In genomic region chr17:28488154-28488883, GRCh38 we compare ENCODE assay signal across 1 cellular context.
TF ChIP-seq lines count a peak whose summit lies in the region.

No MANE protein-coding gene starts in this region.

TF ChIP-seq in HepG2, 621 proteins besides CTCF, POLR2A, EP300 and RAD21 (continued from another document):
- TF ChIP-seq, protein P1, sequence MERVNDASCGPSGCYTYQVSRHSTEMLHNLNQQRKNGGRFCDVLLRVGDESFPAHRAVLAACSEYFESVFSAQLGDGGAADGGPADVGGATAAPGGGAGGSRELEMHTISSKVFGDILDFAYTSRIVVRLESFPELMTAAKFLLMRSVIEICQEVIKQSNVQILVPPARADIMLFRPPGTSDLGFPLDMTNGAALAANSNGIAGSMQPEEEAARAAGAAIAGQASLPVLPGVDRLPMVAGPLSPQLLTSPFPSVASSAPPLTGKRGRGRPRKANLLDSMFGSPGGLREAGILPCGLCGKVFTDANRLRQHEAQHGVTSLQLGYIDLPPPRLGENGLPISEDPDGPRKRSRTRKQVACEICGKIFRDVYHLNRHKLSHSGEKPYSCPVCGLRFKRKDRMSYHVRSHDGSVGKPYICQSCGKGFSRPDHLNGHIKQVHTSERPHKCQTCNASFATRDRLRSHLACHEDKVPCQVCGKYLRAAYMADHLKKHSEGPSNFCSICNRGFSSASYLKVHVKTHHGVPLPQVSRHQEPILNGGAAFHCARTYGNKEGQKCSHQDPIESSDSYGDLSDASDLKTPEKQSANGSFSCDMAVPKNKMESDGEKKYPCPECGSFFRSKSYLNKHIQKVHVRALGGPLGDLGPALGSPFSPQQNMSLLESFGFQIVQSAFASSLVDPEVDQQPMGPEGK (CRISPR knock-in tag; IDR thresholded peaks at IDR 0.05) = peak; percentile 65; the same call in 1 of the 2 replicates
- TF ChIP-seq GABPA (IDR thresholded peaks at IDR 0.05; ENCODE audit: low read depth, low read length) (no peak), GABPA (CRISPR knock-in tag; IDR thresholded peaks at IDR 0.05; ENCODE audit: low read depth) (no peak), GABPB1 (CRISPR knock-in tag; IDR thresholded peaks at IDR 0.05) (no peak), ATF4 (CRISPR knock-in tag; IDR thresholded peaks at IDR 0.05) (no peak), ZBTB7A (CRISPR knock-in tag; IDR thresholded peaks at IDR 0.05) (peak; percentile 76; the same call in 1 of the 2 replicates), ZSCAN31 (CRISPR knock-in tag; IDR thresholded peaks at IDR 0.05; ENCODE audit: low read depth) (no peak), SP5 (CRISPR knock-in tag; IDR thresholded peaks at IDR 0.05; ENCODE audit: borderline replicate concordance, low read depth) (no peak)
- TF ChIP-seq, protein P2, sequence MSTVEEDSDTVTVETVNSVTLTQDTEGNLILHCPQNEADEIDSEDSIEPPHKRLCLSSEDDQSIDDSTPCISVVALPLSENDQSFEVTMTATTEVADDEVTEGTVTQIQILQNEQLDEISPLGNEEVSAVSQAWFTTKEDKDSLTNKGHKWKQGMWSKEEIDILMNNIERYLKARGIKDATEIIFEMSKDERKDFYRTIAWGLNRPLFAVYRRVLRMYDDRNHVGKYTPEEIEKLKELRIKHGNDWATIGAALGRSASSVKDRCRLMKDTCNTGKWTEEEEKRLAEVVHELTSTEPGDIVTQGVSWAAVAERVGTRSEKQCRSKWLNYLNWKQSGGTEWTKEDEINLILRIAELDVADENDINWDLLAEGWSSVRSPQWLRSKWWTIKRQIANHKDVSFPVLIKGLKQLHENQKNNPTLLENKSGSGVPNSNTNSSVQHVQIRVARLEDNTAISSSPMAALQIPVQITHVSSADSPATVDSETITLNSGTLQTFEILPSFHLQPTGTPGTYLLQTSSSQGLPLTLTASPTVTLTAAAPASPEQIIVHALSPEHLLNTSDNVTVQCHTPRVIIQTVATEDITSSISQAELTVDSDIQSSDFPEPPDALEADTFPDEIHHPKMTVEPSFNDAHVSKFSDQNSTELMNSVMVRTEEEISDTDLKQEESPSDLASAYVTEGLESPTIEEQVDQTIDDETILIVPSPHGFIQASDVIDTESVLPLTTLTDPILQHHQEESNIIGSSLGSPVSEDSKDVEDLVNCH (CRISPR knock-in tag; IDR thresholded peaks at IDR 0.05) = no peak
- TF ChIP-seq, protein P3, sequence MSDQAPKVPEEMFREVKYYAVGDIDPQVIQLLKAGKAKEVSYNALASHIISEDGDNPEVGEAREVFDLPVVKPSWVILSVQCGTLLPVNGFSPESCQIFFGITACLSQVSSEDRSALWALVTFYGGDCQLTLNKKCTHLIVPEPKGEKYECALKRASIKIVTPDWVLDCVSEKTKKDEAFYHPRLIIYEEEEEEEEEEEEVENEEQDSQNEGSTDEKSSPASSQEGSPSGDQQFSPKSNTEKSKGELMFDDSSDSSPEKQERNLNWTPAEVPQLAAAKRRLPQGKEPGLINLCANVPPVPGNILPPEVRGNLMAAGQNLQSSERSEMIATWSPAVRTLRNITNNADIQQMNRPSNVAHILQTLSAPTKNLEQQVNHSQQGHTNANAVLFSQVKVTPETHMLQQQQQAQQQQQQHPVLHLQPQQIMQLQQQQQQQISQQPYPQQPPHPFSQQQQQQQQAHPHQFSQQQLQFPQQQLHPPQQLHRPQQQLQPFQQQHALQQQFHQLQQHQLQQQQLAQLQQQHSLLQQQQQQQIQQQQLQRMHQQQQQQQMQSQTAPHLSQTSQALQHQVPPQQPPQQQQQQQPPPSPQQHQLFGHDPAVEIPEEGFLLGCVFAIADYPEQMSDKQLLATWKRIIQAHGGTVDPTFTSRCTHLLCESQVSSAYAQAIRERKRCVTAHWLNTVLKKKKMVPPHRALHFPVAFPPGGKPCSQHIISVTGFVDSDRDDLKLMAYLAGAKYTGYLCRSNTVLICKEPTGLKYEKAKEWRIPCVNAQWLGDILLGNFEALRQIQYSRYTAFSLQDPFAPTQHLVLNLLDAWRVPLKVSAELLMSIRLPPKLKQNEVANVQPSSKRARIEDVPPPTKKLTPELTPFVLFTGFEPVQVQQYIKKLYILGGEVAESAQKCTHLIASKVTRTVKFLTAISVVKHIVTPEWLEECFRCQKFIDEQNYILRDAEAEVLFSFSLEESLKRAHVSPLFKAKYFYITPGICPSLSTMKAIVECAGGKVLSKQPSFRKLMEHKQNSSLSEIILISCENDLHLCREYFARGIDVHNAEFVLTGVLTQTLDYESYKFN (CRISPR knock-in tag; conservative IDR thresholded peaks at IDR 0.05) = peak; percentile 67
